In the genomic region with DNA sequence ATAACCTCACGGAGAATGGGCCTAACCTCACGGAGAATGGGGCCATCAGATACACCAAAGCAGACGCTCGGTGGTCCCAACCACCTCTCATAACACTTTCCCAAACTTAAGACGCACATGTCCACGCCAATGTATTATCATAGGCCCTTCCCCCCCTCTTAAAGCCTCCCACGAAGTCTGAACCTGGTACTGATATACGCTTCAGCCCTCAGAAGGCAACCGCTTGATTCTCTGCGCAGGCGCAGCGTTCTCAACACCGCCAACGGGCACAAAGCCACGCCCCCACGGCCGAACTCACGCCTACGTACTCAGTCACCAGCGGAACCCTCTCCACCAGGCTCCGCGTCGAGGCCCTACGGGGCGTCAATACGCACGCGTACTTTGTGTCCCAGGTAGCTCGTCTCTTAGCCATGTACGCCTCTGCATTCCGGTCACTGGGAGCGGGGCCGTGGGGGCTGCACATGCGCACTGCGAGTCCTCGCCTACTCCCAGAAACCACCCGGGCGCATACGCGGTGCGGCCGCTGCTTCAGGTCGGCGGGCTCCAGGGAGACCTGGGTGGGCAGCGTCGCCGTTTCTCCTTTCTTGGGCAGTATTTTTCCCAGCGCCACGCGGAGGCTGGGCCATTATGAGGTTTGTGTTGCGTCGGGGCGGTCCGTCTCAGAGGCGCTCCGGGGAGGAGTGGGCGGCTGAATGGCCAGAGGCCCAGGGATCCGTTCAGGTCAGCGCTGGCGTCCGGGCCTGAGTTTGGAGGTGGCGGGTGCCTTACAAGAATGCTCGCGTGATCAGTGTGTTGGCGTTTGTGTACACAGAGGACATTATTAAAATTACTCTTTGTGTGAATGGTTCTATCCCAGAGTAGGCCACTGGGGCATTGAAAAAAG, we compare ENCODE assay signal across 8 cellular contexts. TPM values are rescaled to one million over a fixed set of nuclear protein-coding genes. Genes with fewer than 3 reads are reported as not detected.
DNase-seq lines count a peak whose midpoint lies in the region; ATAC-seq lines count a peak whose summit lies in the region.

No MANE protein-coding gene starts in this region.

- H3K4me1 Mint-ChIP-seq in effector memory CD8-positive, alpha-beta T cell (ENCODE audit: low read depth in 2 of 2) = peaks cover 4 to 16% of the 10 kb centered on the region in 2 donors

- H3K27me3 Mint-ChIP-seq in effector memory CD8-positive, alpha-beta T cell = no peaks in the 10 kb centered on the region

- peak overlapping the region; percentile 88 to 91 for H3K4me3 Mint-ChIP-seq in effector memory CD8-positive, alpha-beta T cell

- DNase-seq in DMS53 (lab: John Stamatoyannopoulos, UW) (peak; percentile 99), NCI-H510A treated with DMSO at 0.1 percent for 48 hours (lab: John Stamatoyannopoulos, UW) (peak; percentile 79), lung microvascular endothelial cell (ENCODE audit: low read depth in 2 of 2) (peak; percentile 95 to 99)
- DNase-seq in activated CD8-positive, alpha-beta memory T cell treated with anti-CD3 and anti-CD28 coated beads, Interleukin-2, amount 50 U/mL, for 1 hour (ENCODE audit: extremely low read depth) = peak; percentile 51
- DNase-seq in effector memory CD8-positive, alpha-beta T cell = peak; percentile 57 to 64 (median 61)
- peak; percentile 73 to 83 for DNase-seq in stimulated activated CD4-positive, alpha-beta T cell treated with anti-CD3 and anti-CD28 coated beads, Interleukin-4, amount 100 ng/mL, for 4 hours

- H3K27ac Mint-ChIP-seq in effector memory CD8-positive, alpha-beta T cell = peak overlapping the region; percentile 82 to 87

- H3K36me3 Mint-ChIP-seq in effector memory CD8-positive, alpha-beta T cell (ENCODE audit: insufficient read depth) = peaks cover 6% of the 10 kb centered on the region

- peak; percentile 87 for ATAC-seq in HG02852 (IDR thresholded peaks at IDR 0.05; ENCODE audit: unreplicated experiment)
- ATAC-seq in effector memory CD8-positive, alpha-beta T cell (replicated peaks) = peak; percentile 96
- no peak for ATAC-seq in GM19467 (IDR thresholded peaks at IDR 0.05; ENCODE audit: unreplicated experiment)

- H3K9me3 Mint-ChIP-seq in effector memory CD8-positive, alpha-beta T cell = peaks cover 11 to 17% of the 10 kb centered on the region in 2 donors

RNA-seq across cellular contexts. Expression of a gene that starts 25.3 kb away (rescaled TPM):
- 2.0 and 4.0 TPM in 2 replicates for total RNA-seq in lung microvascular endothelial cell

RNA-seq across cellular contexts. Expression of a gene that starts 36.1 kb away (rescaled TPM):
- 2.0 and 5.8 TPM in 2 replicates for total RNA-seq in lung microvascular endothelial cell

RNA-seq across cellular contexts. Expression of a gene that starts 53.4 kb away (rescaled TPM):
- total RNA-seq in lung microvascular endothelial cell = 4.1 and 7.1 TPM in 2 replicates
